Comparison of ENCODE assay signal across 11 cellular contexts in the genomic region with DNA sequence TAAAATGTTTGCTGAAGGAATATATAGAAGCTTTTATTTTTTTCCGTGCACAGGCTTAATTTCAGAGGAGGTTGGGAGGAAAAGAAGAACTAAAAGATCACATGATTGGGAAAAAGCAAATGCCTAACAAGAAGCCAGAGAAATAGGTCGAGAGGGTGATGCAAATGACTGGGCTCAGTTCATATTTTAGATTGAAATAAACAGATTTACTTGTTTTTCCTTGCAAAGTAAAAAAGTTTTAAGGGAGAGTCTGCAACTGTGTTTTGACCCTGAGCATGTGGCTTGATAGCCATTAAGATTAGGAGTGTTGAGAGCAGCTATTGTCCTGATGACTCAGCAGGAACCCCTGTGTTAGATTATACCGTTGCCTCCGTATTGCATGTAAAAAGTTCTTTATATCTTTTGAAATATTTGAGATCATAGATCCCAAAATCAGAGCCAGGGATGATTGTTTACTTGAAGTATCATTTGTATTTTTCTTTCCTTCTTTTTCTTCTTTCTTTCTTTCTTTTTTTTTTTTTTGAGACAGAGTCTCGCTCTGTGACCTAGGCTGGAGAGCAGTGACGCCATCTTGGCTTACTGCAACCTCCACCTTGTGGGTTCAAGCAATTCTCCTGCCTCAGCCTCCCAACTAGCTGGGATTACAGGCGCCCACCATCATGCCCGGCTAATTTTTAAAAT. TPM values are rescaled to one million over a fixed set of nuclear protein-coding genes. Genes with fewer than 3 reads are reported as not detected.
DNase-seq lines count a peak whose midpoint lies in the region; ATAC-seq and TF ChIP-seq lines count a peak whose summit lies in the region.
"Had no signal": no experiment of that assay in that cellular context is flagged by ENCODE, and none has a peak within 500 bp of the region (broad histone marks: within the 10 kb centered on the region; RNA-seq: fewer than 3 reads in every experiment).

No MANE protein-coding gene starts in this region.

- no CpG with 5 or more reads among the region's 8 CpGs for WGBS in mesendoderm (ENCODE audit: extremely low coverage, insufficient coverage, low lambda C conversion rate)

- H3K4me3 ChIP-seq in brain microvascular endothelial cell (ENCODE audit: low read depth, low read length), result no peak overlapping the region
- no peak overlapping the region for H3K4me3 ChIP-seq in mesendoderm (ENCODE audit: low read length)

- peaks cover 6% of the 10 kb centered on the region for H3K4me1 ChIP-seq in mesendoderm (ENCODE audit: control insufficient read depth, low read depth, low read length)

- H2BK120ac ChIP-seq in mesendoderm (ENCODE audit: low read depth, low read length), result no peak overlapping the region

- no peak overlapping the region for H2AK5ac ChIP-seq in mesendoderm (ENCODE audit: low read length)

- peaks cover 23% of the 10 kb centered on the region for H3K79me1 ChIP-seq in mesendoderm (ENCODE audit: low read length)

- no peak overlapping the region for H2BK15ac ChIP-seq in mesendoderm (replicated peaks; ENCODE audit: low read depth)

- in situ Hi-C loops in brain microvascular endothelial cell (cut with HindIII; ENCODE audit: low pct_ligation_motif_present, low sequenced_read_pairs), result no loop called here

- H3K79me2 ChIP-seq in mesendoderm (ENCODE audit: control insufficient read depth, insufficient read depth, low read length), result peaks cover 70% of the 10 kb centered on the region

- H3K23ac ChIP-seq in mesendoderm (ENCODE audit: low read length), result no peak overlapping the region

- H3K27ac ChIP-seq in brain microvascular endothelial cell (peak overlapping the region; percentile 27), mesendoderm (ENCODE audit: low read depth, low read length) (no peak overlapping the region)

- H3K27me3 ChIP-seq in brain microvascular endothelial cell (replicated peaks) (no peaks in the 10 kb centered on the region), mesendoderm (ENCODE audit: insufficient read depth, low read length, poor library complexity) (no peaks in the 10 kb centered on the region)

- peaks cover 2% of the 10 kb centered on the region for H3K36me3 ChIP-seq in brain microvascular endothelial cell (replicated peaks)
- H3K36me3 ChIP-seq in mesendoderm (ENCODE audit: control insufficient read depth, insufficient read depth, low read length), result no peaks in the 10 kb centered on the region

- ATAC-seq in HG02642 (IDR thresholded peaks at IDR 0.05; ENCODE audit: poor library complexity, unreplicated experiment), result no peak
- ATAC-seq in GM21737 (IDR thresholded peaks at IDR 0.05; ENCODE audit: unreplicated experiment), result no peak
- no peak for ATAC-seq in GM18519 (IDR thresholded peaks at IDR 0.05; ENCODE audit: low FRiP score, unreplicated experiment)

- H3K56ac ChIP-seq in mesendoderm (ENCODE audit: low read length), result no peak overlapping the region

- H4K8ac ChIP-seq in mesendoderm (ENCODE audit: low read depth, low read length), result no peak overlapping the region

- no peak overlapping the region for H4K5ac ChIP-seq in mesendoderm (ENCODE audit: low read length)

- TF ChIP-seq CTCF in brain microvascular endothelial cell (IDR thresholded peaks at IDR 0.05; ENCODE audit: low read depth, low read length, missing control alignments), result no peak

- no peak overlapping the region for H3K4me2 ChIP-seq in mesendoderm (ENCODE audit: low read length)

- H2BK5ac ChIP-seq in mesendoderm (ENCODE audit: low read length), result no peak overlapping the region

- H3K9ac ChIP-seq in mesendoderm (ENCODE audit: low read length), result no peak overlapping the region

- DNase-seq in AG08395 (ENCODE audit: low spot score), result peak; percentile 47
- peak; percentile 19 to 24 for DNase-seq in Kasumi-1 (lab: John Stamatoyannopoulos, UW)
- DNase-seq in brain microvascular endothelial cell, result peak; percentile 49
- peak; percentile 65 for DNase-seq in mesendoderm
- no peak for DNase-seq in T-helper 2 cell
- DNase-seq: CD4-positive, CD25-positive, alpha-beta regulatory T cell; NCI-H446 treated with DMSO at 0.1 percent for 48 hours; small intestine had no signal

- H3K4ac ChIP-seq in mesendoderm (ENCODE audit: low read depth, low read length), result no peak overlapping the region

- H3K18ac ChIP-seq in mesendoderm (ENCODE audit: low read length), result no peak overlapping the region

RNA-seq across cellular contexts. Expression of gene CLIC4, which starts 20.2 kb away (rescaled TPM):
- polyA plus RNA-seq in mesendoderm (2013, experiment 1 of 2), result 150 TPM
- polyA plus RNA-seq in mesendoderm (2013, experiment 2 of 2), result 151 TPM

Comparison
In these comparisons a context has a peak if more than half of its experiments do, and no peak if none do; other contexts are left out.
1. DNase-seq: peak in AG08395 (single experiment), Kasumi-1 (2 of 2), brain microvascular endothelial cell (single experiment) and mesendoderm (single experiment); none in T-helper 2 cell (0 of 5).